Comparison of ENCODE assay signal across 1 cellular context in the genomic region with DNA sequence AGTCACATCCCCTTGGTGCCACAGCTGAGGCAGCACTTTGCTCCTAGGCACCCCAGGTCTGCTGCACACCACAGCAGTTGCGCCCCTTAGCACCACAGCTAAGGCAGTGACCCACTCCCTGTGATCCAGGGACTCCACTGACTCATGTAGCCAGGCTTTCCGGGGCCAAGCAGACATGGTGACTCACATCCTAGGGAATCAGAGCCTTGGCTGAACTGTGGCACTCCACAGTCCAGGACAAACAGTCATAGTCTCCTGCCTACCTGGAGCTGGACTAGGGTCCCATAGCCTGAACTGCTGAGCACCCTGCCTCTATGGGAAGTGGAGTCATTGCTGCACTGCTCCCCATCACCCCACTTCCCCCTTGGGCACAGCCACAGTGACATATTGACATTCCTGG.
TF ChIP-seq lines count a peak whose summit lies in the region.

No MANE protein-coding gene starts in this region.

TF ChIP-seq in WTC11, 78 proteins besides CTCF, POLR2A, EP300 and RAD21 (continued from another document):
- TF ChIP-seq CDX4 (CRISPR knock-in tag; IDR thresholded peaks at IDR 0.05; ENCODE audit: borderline replicate concordance): no peak
- TF ChIP-seq TCF7 (CRISPR knock-in tag; IDR thresholded peaks at IDR 0.05; ENCODE audit: low read depth): no peak
- TF ChIP-seq SP1 (CRISPR knock-in tag; conservative IDR thresholded peaks at IDR 0.05): no peak
- no peak for TF ChIP-seq ERG (CRISPR knock-in tag; IDR thresholded peaks at IDR 0.05)
- no peak for TF ChIP-seq OVOL2 (CRISPR knock-in tag; IDR thresholded peaks at IDR 0.05; ENCODE audit: borderline replicate concordance)
- TF ChIP-seq, protein P1, sequence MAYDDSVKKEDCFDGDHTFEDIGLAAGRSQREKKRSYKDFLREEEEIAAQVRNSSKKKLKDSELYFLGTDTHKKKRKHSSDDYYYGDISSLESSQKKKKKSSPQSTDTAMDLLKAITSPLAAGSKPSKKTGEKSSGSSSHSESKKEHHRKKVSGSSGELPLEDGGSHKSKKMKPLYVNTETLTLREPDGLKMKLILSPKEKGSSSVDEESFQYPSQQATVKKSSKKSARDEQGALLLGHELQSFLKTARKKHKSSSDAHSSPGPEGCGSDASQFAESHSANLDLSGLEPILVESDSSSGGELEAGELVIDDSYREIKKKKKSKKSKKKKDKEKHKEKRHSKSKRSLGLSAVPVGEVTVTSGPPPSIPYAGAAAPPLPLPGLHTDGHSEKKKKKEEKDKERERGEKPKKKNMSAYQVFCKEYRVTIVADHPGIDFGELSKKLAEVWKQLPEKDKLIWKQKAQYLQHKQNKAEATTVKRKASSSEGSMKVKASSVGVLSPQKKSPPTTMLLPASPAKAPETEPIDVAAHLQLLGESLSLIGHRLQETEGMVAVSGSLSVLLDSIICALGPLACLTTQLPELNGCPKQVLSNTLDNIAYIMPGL (CRISPR knock-in tag; IDR thresholded peaks at IDR 0.05): no peak
- TF ChIP-seq, protein P2, sequence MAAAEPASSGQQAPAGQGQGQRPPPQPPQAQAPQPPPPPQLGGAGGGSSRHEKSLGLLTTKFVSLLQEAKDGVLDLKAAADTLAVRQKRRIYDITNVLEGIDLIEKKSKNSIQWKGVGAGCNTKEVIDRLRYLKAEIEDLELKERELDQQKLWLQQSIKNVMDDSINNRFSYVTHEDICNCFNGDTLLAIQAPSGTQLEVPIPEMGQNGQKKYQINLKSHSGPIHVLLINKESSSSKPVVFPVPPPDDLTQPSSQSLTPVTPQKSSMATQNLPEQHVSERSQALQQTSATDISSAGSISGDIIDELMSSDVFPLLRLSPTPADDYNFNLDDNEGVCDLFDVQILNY (CRISPR knock-in tag; IDR thresholded peaks at IDR 0.05): no peak
- no peak for TF ChIP-seq MXD4 (CRISPR knock-in tag; IDR thresholded peaks at IDR 0.05; ENCODE audit: borderline replicate concordance)
- TF ChIP-seq NR3C1 (CRISPR knock-in tag; conservative IDR thresholded peaks at IDR 0.05; ENCODE audit: low read depth): no peak
